In the genomic region with DNA sequence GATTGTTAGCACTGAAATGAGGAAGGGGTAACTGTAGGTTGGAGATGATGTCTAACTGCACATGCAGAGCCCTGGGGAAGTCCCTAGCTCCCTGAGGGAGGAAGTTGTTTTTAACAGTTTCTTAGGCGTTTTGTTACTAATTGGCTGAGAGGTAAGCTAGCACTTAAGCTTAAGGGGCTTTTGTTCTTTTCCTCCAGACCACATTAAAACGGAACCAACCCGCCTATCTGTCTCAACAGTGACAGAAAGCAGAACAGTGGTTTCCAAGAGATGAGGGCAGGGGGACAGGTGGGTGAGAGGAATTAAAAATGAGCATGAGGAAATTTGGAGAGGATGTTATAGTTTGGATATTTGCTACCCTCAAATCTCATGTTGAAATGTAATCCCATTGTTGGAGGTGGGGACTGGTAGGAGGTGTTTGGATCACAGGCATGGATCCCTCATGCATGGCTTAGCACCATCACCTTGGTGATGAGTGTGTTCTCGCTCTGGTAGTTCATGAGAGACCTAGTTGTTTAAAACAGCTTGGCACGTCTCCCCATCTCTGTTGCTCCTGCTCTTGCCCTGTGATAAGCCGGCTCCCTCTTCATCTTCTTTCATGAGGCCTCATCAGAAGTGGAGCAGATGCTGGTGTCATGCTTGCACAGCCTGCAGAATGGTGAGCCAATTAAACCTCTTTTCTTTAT, we compare ENCODE assay signal across 7 cellular contexts. TPM values are rescaled to one million over a fixed set of nuclear protein-coding genes. Genes with fewer than 3 reads are reported as not detected.
A peak's percentile ranks its signal among the peaks of the same experiment; 100 is the strongest.
DNase-seq lines count a peak whose midpoint lies in the region; ATAC-seq and TF ChIP-seq lines count a peak whose summit lies in the region.

No MANE protein-coding gene starts in this region.

- ATAC-seq in HG02943 (IDR thresholded peaks at IDR 0.05; ENCODE audit: low read depth, unreplicated experiment), result peak; percentile 87

- no peaks in the 10 kb centered on the region for H3K9me3 ChIP-seq in mucosa of rectum (ENCODE audit: control insufficient read depth in 2 of 2, low read length in 2 of 2)

- H3K9ac ChIP-seq in mucosa of rectum (ENCODE audit: low read depth in 1 of 2, low read length in 2 of 2), result no peak overlapping the region

- H3K4me3 ChIP-seq in mucosa of rectum (ENCODE audit: low read length in 2 of 2), result peak overlapping the region in 1 of 2 donors; percentile 43

- no peaks in the 10 kb centered on the region for H3K36me3 ChIP-seq in mucosa of rectum (ENCODE audit: control insufficient read depth in 2 of 2, insufficient read depth in 2 of 2, low read length in 2 of 2)

- peaks cover 14 to 28% of the 10 kb centered on the region in 2 donors for H3K4me1 ChIP-seq in mucosa of rectum (ENCODE audit: control insufficient read depth in 2 of 2, insufficient read depth in 2 of 2, low read length in 2 of 2)

- H3K27ac ChIP-seq in mucosa of rectum (ENCODE audit: low read depth in 2 of 2, low read length in 2 of 2), result peak overlapping the region; percentile 25 to 57

- in situ Hi-C loops in GM18951 (cut with MboI; ENCODE audit: low sequenced_read_pairs, unreplicated experiment), result no loop called here

- DNase-seq in NCI-H2171 treated with DMSO at 0.1 percent for 48 hours (lab: John Stamatoyannopoulos, UW) (peak; percentile 78), NCI-H510A (lab: John Stamatoyannopoulos, UW) (no peak), mucosa of gallbladder (ENCODE audit: low spot score) (no peak)
- peak; percentile 40 for DNase-seq in activated CD8-positive, alpha-beta memory T cell treated with anti-CD3 and anti-CD28 coated beads, Interleukin-2, amount 50 U/mL, for 4 hours

- TF ChIP-seq POLR2A in GM18951 (IDR thresholded peaks at IDR 0.05; ENCODE audit: extremely low read depth, insufficient read depth, insufficient read length), result peak; percentile 49

- H3K27me3 ChIP-seq in mucosa of rectum (ENCODE audit: control insufficient read depth in 2 of 2, insufficient read depth in 2 of 2, low read length in 2 of 2), result no peaks in the 10 kb centered on the region

RNA-seq across cellular contexts. Expression of a gene that starts 38.9 kb away (rescaled TPM):
- total RNA-seq in mucosa of gallbladder, result 7.5 TPM

RNA-seq across cellular contexts. Expression of a gene that starts 44.6 kb away (rescaled TPM):
- total RNA-seq in mucosa of gallbladder, result 152 TPM

RNA-seq across cellular contexts. Expression of a gene that starts 54.2 kb away (rescaled TPM):
- 47.6 TPM for total RNA-seq in mucosa of gallbladder

Comparison
In these comparisons a context has a peak if more than half of its experiments do, and no peak if none do; other contexts are left out.
1. DNase-seq: peak in NCI-H2171 treated with DMSO at 0.1 percent for 48 hours (single experiment) and activated CD8-positive, alpha-beta memory T cell treated with anti-CD3 and anti-CD28 coated beads, Interleukin-2, amount 50 U/mL, for 4 hours (single experiment); none in NCI-H510A (single experiment) and mucosa of gallbladder (single experiment).